In genomic region chr2:196703660-196704209, GRCh38 we compare ENCODE assay signal across 24 cellular contexts.
A peak's percentile ranks its signal among the peaks of the same experiment; 100 is the strongest.
DNase-seq lines count a peak whose midpoint lies in the region; ATAC-seq, FAIRE-seq and TF ChIP-seq lines count a peak whose summit lies in the region.
"Had no signal": no experiment of that assay in that cellular context is flagged by ENCODE, and none has a peak within 500 bp of the region (broad histone marks: within the 10 kb centered on the region; RNA-seq: fewer than 3 reads in every experiment).

No MANE protein-coding gene starts in this region.

- H3K4me3 ChIP-seq in DND-41 (ENCODE audit: low read depth in 1 of 2, low read length in 2 of 2), result no peak overlapping the region
- H3K4me3 ChIP-seq in IMR-90 (ENCODE audit: insufficient read depth, low read depth, low read length), result no peak overlapping the region
- no peak overlapping the region for H3K4me3 ChIP-seq in choroid plexus epithelial cell (ENCODE audit: low read depth, low read length)
- H3K4me3 ChIP-seq in mesenchymal stem cell (ENCODE audit: insufficient read depth in 1 of 2, low read depth in 1 of 2, low read length in 2 of 2), result no peak overlapping the region
- no peak overlapping the region for H3K4me3 ChIP-seq in neural progenitor cell
- H3K4me3 ChIP-seq: Peyer's patch, skin epidermis had no signal

- no peaks in the 10 kb centered on the region for H3K4me1 Mint-ChIP-seq in neural progenitor cell
- H3K4me1 Mint-ChIP-seq: naive B cell, T-cell had no signal

- no peak overlapping the region for H2BK15ac ChIP-seq in IMR-90 (ENCODE audit: low read depth, low read length)
- no peak overlapping the region for H2BK15ac ChIP-seq in mesenchymal stem cell (ENCODE audit: low read depth, poor library complexity, severe bottlenecking)

- H4K20me1 ChIP-seq in DND-41 (ENCODE audit: insufficient read depth, low read length) (no peaks in the 10 kb centered on the region), IMR-90 (ENCODE audit: insufficient read depth, low read length) (no peaks in the 10 kb centered on the region), neural progenitor cell (ENCODE audit: low read depth) (no peaks in the 10 kb centered on the region)

- no peak for FAIRE-seq in D721Med (lab: Jason Lieb, UNC)

- H3K9me1 ChIP-seq in IMR-90 (ENCODE audit: insufficient read depth, low read length), result no peaks in the 10 kb centered on the region

- ATAC-seq in DND-41 (ENCODE audit: insufficient read depth, low read depth) (no peak), IMR-90 (ENCODE audit: low read depth) (peak; percentile 53; the same call in 1 of the 2 replicates)
- ATAC-seq: activated CD8-positive, alpha-beta T cell treated with anti-CD3 and anti-CD28 coated beads, Interleukin-2, amount 10 ng/mL, durations not matched to agents 7 days and 5 days; T-cell had no signal

- no peak for TF ChIP-seq CTCF in DND-41 (IDR thresholded peaks at IDR 0.05; ENCODE audit: borderline replicate concordance, extremely low read depth, low read length, poor library complexity, severe bottlenecking)
- no peak for TF ChIP-seq CTCF in IMR-90 (conservative IDR thresholded peaks at IDR 0.05; ENCODE audit: low read depth, low read length)
- TF ChIP-seq CTCF in choroid plexus epithelial cell (conservative IDR thresholded peaks at IDR 0.05; ENCODE audit: low read depth, low read length), result no peak
- no peak for TF ChIP-seq CTCF in D721Med (IDR thresholded peaks at IDR 0.05; ENCODE audit: insufficient read depth, missing control alignments)
- TF ChIP-seq CTCF in neural progenitor cell (IDR thresholded peaks at IDR 0.05), result no peak

- peaks cover under 1% of the 10 kb centered on the region for H3K9me3 Mint-ChIP-seq in neural progenitor cell
- H3K9me3 Mint-ChIP-seq: T-cell had no signal

- no peak overlapping the region for H4K5ac ChIP-seq in IMR-90 (ENCODE audit: low read depth, low read length)

- H3K4me2 ChIP-seq in DND-41 (ENCODE audit: insufficient read depth, low read length) (no peak overlapping the region), IMR-90 (ENCODE audit: low read depth, low read length) (no peak overlapping the region), mesenchymal stem cell (ENCODE audit: low read length, poor library complexity, severe bottlenecking) (no peak overlapping the region), neural progenitor cell (no peak overlapping the region)

- no peak overlapping the region for H2BK120ac ChIP-seq in IMR-90 (ENCODE audit: low read depth, low read length)
- no peak overlapping the region for H2BK120ac ChIP-seq in mesenchymal stem cell (ENCODE audit: low read depth, low read length)

- H3K9ac ChIP-seq in DND-41 (ENCODE audit: low read depth, low read length), result no peak overlapping the region
- no peak overlapping the region for H3K9ac ChIP-seq in IMR-90 (ENCODE audit: low read depth, low read length)
- no peak overlapping the region for H3K9ac ChIP-seq in mesenchymal stem cell (ENCODE audit: low read length)
- no peak overlapping the region for H3K9ac ChIP-seq in neural progenitor cell

- H4K8ac ChIP-seq in IMR-90 (ENCODE audit: low read depth in 2 of 2, low read length in 2 of 2) (no peak overlapping the region), mesenchymal stem cell (ENCODE audit: low read length) (no peak overlapping the region)

- intact Hi-C loops in IMR-90 (cut with micrococcal nuclease), result no loop called here

- no peak overlapping the region for H2BK12ac ChIP-seq in mesenchymal stem cell (ENCODE audit: low read length in 2 of 2)

- H2BK5ac ChIP-seq in IMR-90 (ENCODE audit: low read depth, low read length, poor library complexity, severe bottlenecking) (no peak overlapping the region), mesenchymal stem cell (ENCODE audit: low read depth, low read length, poor library complexity, severe bottlenecking) (no peak overlapping the region)

- H3K79me2 ChIP-seq in DND-41 (ENCODE audit: insufficient read depth, low read length) (no peaks in the 10 kb centered on the region), neural progenitor cell (ENCODE audit: low read depth) (no peaks in the 10 kb centered on the region)

- H3K14ac ChIP-seq in IMR-90 (replicated peaks; ENCODE audit: low read depth, low read length), result no peak overlapping the region
- no peak overlapping the region for H3K14ac ChIP-seq in mesenchymal stem cell (ENCODE audit: low read length in 2 of 2)

- H3K36me3 ChIP-seq in DND-41 (ENCODE audit: insufficient read depth, low read length) (peaks cover 25% of the 10 kb centered on the region), IMR-90 (ENCODE audit: control insufficient read depth, insufficient read depth, low read length) (no peaks in the 10 kb centered on the region), mesenchymal stem cell (ENCODE audit: control insufficient read depth in 1 of 2, insufficient read depth in 2 of 2, low read depth in 1 of 2, low read length in 2 of 2) (no peaks in the 10 kb centered on the region), neural progenitor cell (no peaks in the 10 kb centered on the region)
- H3K36me3 ChIP-seq: Peyer's patch had no signal

- H3K27ac ChIP-seq in DND-41 (ENCODE audit: low read length) (peak overlapping the region; percentile 83; the same call in 1 of the 2 replicates), IMR-90 (ENCODE audit: insufficient read depth, low read length) (no peak overlapping the region), mesenchymal stem cell (ENCODE audit: low read length, poor library complexity, severe bottlenecking) (no peak overlapping the region), neural progenitor cell (no peak overlapping the region)
- H3K27ac ChIP-seq: C4-2B, Peyer's patch, skin epidermis had no signal

- H3K18ac ChIP-seq in IMR-90 (ENCODE audit: low read depth, low read length) (no peak overlapping the region), mesenchymal stem cell (ENCODE audit: low read depth in 1 of 2, low read length in 2 of 2) (no peak overlapping the region)

- H3F3A ChIP-seq in neural progenitor cell (ENCODE audit: low read depth), result no peaks in the 10 kb centered on the region

- H2AFZ ChIP-seq in DND-41 (ENCODE audit: low read depth, low read length), result no peak overlapping the region
- no peak overlapping the region for H2AFZ ChIP-seq in IMR-90 (replicated peaks; ENCODE audit: low read length, poor library complexity)
- H2AFZ ChIP-seq in mesenchymal stem cell (ENCODE audit: low read depth, low read length), result no peak overlapping the region
- no peak overlapping the region for H2AFZ ChIP-seq in neural progenitor cell (replicated peaks)

- POLR2A ChIA-PET in IMR-90 (lab: Charles Lee; ENCODE audit: unreplicated experiment), result no interaction called here

- CTCF ChIA-PET in IMR-90 (lab: Yijun Ruan, JAX), result no interaction called here

- DNase-seq in DND-41 (no peak), IMR-90 (peak; percentile 52), choroid plexus epithelial cell (ENCODE audit: low read depth) (peak; percentile 39), mesenchymal stem cell (peak; percentile 35), D721Med (ENCODE audit: insufficient read length, low spot score) (no peak), neural progenitor cell (ENCODE audit: low spot score) (no peak), HuH-7.5 (ENCODE audit: low spot score) (no peak), HuH-7 (ENCODE audit: low spot score) (no peak)
- DNase-seq: activated CD4-positive, alpha-beta T cell treated with anti-CD3 and anti-CD28 coated beads for 1 hour; activated CD8-positive, alpha-beta T cell treated with anti-CD3 and anti-CD28 coated beads, Interleukin-2, amount 10 ng/mL, durations not matched to agents 7 days and 5 days; activated gamma-delta T cell treated with Interleukin-2 at 50 U/mL for 16 hours; caudate nucleus; Kasumi-1; naive B cell; NCI-H1694 treated with DMSO at 0.1 percent for 48 hours; NCI-H526 treated with DMSO at 0.1 percent for 48 hours; occipital lobe; Peyer's patch; stimulated activated CD4-positive, alpha-beta T cell treated with anti-CD3 and anti-CD28 coated beads, Interleukin-2, amount 100 ng/mL, for 24 hours; substantia nigra; T-cell had no signal

- H4K91ac ChIP-seq in IMR-90 (ENCODE audit: insufficient read depth, low read depth, low read length) (no peak overlapping the region), mesenchymal stem cell (ENCODE audit: low read length) (no peak overlapping the region)

- H3K56ac ChIP-seq in IMR-90 (ENCODE audit: extremely low read depth, insufficient read depth, low read length), result no peak overlapping the region

- no peak overlapping the region for H2AK9ac ChIP-seq in IMR-90 (replicated peaks; ENCODE audit: low read depth, low read length, poor library complexity)

- H3K9me3 ChIP-seq in DND-41 (ENCODE audit: insufficient read depth, low read length, severe bottlenecking), result no peaks in the 10 kb centered on the region
- no peaks in the 10 kb centered on the region for H3K9me3 ChIP-seq in IMR-90 (ENCODE audit: control insufficient read depth, insufficient read depth, low read length)
- no peaks in the 10 kb centered on the region for H3K9me3 ChIP-seq in mesenchymal stem cell (ENCODE audit: control insufficient read depth, low read length)
- H3K9me3 ChIP-seq in neural progenitor cell (ENCODE audit: low read depth), result no peaks in the 10 kb centered on the region
- H3K9me3 ChIP-seq: Peyer's patch had no signal

- no peak overlapping the region for H3K23ac ChIP-seq in IMR-90 (ENCODE audit: low read depth, low read length)
- no peak overlapping the region for H3K23ac ChIP-seq in mesenchymal stem cell (ENCODE audit: low read length in 2 of 2)

- H3K36me3 Mint-ChIP-seq in neural progenitor cell, result peaks cover 17% of the 10 kb centered on the region
- H3K36me3 Mint-ChIP-seq: naive B cell, T-cell had no signal

- H3K4ac ChIP-seq in IMR-90 (ENCODE audit: low read depth, low read length), result no peak overlapping the region
- no peak overlapping the region for H3K4ac ChIP-seq in mesenchymal stem cell (ENCODE audit: low read depth in 1 of 2, low read length in 2 of 2)

- no peaks in the 10 kb centered on the region for H3K27me3 Mint-ChIP-seq in neural progenitor cell (ENCODE audit: insufficient read depth, low read depth)
- H3K27me3 Mint-ChIP-seq: dendritic cell treated with granulocyte-macrophage colony-stimulating factor and Interleukin-4, amounts not matched to agents 40 ng/mL and 50 ng/mL, for 4 days; naive B cell; T-cell had no signal

- no TSS peak for BruUV-seq in IMR-90 (replicated peaks; lab: Mats Ljungman, UMichigan)

- in situ Hi-C loops in IMR-90 (cut with MboI; ENCODE audit: low sequenced_read_pairs), result no loop called here

- no peak for TF ChIP-seq POLR2A in IMR-90 (IDR thresholded peaks at IDR 0.05; ENCODE audit: low read depth, low read length)

- no peak overlapping the region for H3K4me3 Mint-ChIP-seq in neural progenitor cell
- H3K4me3 Mint-ChIP-seq: activated CD8-positive, alpha-beta T cell treated with anti-CD3 and anti-CD28 coated beads, Interleukin-2, amount 10 ng/mL, durations not matched to agents 7 days and 5 days; dendritic cell treated with granulocyte-macrophage colony-stimulating factor and Interleukin-4, amounts not matched to agents 40 ng/mL and 50 ng/mL, for 4 days; naive B cell; T-cell had no signal

- no peak overlapping the region for H2BK20ac ChIP-seq in IMR-90 (ENCODE audit: low read depth, low read length)

- no peak for TF ChIP-seq RAD21 in IMR-90 (IDR thresholded peaks at IDR 0.05; ENCODE audit: low read length)

- H3K27ac Mint-ChIP-seq in neural progenitor cell, result no peak overlapping the region
- H3K27ac Mint-ChIP-seq: activated CD8-positive, alpha-beta T cell treated with anti-CD3 and anti-CD28 coated beads, Interleukin-2, amount 10 ng/mL, durations not matched to agents 7 days and 5 days; dendritic cell treated with granulocyte-macrophage colony-stimulating factor and Interleukin-4, amounts not matched to agents 40 ng/mL and 50 ng/mL, for 4 days; naive B cell; T-cell had no signal

- H3K4me1 ChIP-seq in DND-41 (ENCODE audit: insufficient read depth, low read length), result peaks cover 19% of the 10 kb centered on the region
- H3K4me1 ChIP-seq in IMR-90 (ENCODE audit: control insufficient read depth, insufficient read depth, low read length), result no peaks in the 10 kb centered on the region
- H3K4me1 ChIP-seq in mesenchymal stem cell (ENCODE audit: control insufficient read depth, insufficient read depth, low read depth, low read length), result no peaks in the 10 kb centered on the region
- H3K4me1 ChIP-seq in neural progenitor cell, result no peaks in the 10 kb centered on the region
- H3K4me1 ChIP-seq: Peyer's patch had no signal

- dilution Hi-C loops in IMR-90 (cut with HindIII; ENCODE audit: low sequenced_read_pairs, unreplicated experiment), result no loop called here

- H2AK5ac ChIP-seq in IMR-90 (ENCODE audit: low read depth, low read length) (no peak overlapping the region), mesenchymal stem cell (ENCODE audit: low read length, severe bottlenecking) (no peak overlapping the region)

- H3K79me1 ChIP-seq in IMR-90 (ENCODE audit: low read depth in 1 of 2, low read length in 2 of 2) (no peaks in the 10 kb centered on the region), mesenchymal stem cell (replicated peaks; ENCODE audit: low read length, poor library complexity, severe bottlenecking) (no peaks in the 10 kb centered on the region)

- H3K27me3 ChIP-seq in DND-41 (ENCODE audit: insufficient read depth, low read length, poor library complexity), result no peaks in the 10 kb centered on the region
- no peaks in the 10 kb centered on the region for H3K27me3 ChIP-seq in IMR-90 (ENCODE audit: control insufficient read depth, insufficient read depth, low read length)
- no peaks in the 10 kb centered on the region for H3K27me3 ChIP-seq in mesenchymal stem cell (ENCODE audit: control insufficient read depth in 1 of 2, insufficient read depth in 1 of 2, low read length in 2 of 2)
- H3K27me3 ChIP-seq in neural progenitor cell, result no peaks in the 10 kb centered on the region
- H3K27me3 ChIP-seq: Peyer's patch had no signal

Comparison
In these comparisons a context has a peak if more than half of its experiments do, and no peak if none do; other contexts are left out.
1. DNase-seq: peak in IMR-90 (single experiment), choroid plexus epithelial cell (single experiment) and mesenchymal stem cell (single experiment); none in DND-41 (single experiment), D721Med (single experiment), neural progenitor cell (single experiment), HuH-7.5 (single experiment) and HuH-7 (single experiment).